18 cellular contexts compared by ENCODE assay signal in the genomic region with DNA sequence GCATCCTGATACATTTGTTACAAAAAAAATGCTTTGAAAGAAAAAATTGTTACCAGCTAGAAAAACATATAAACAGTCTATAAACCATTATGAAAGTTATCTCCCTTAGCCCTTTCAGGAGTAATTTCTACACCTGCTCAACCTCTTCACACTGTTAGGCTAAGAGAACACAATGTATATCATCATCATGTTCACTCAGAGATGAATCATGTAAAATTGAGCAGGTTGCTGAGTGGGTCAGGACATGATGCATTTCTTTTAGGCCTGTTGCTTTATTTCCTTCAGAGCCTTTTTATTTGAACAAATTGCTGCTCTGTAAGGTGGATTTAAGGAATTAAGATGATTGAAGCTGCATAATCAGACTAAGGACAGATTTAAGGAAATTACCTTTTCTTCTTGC.
"Had no signal": no experiment of that assay in that cellular context is flagged by ENCODE, and none has a peak within 500 bp of the region (broad histone marks: within the 10 kb centered on the region; RNA-seq: fewer than 3 reads in every experiment).

No MANE protein-coding gene starts in this region.

- H3K9me3 ChIP-seq: left lung, transverse colon had no signal

- H3K27me3 ChIP-seq: cardiac muscle cell, left lung, transverse colon had no signal

- H3K4me2 ChIP-seq: smooth muscle cell had no signal

- H3K27ac ChIP-seq: cardiac muscle cell, left lung, transverse colon, VCaP had no signal

- DNase-seq: activated CD4-positive, CD25-positive, alpha-beta regulatory T cell treated with anti-CD3 and anti-CD28 coated beads, Interleukin-2, amount 50 U/mL, for 72 hours; activated CD8-positive, alpha-beta memory T cell treated with anti-CD3 and anti-CD28 coated beads for 24 hours; activated CD8-positive, alpha-beta memory T cell treated with anti-CD3 and anti-CD28 coated beads, Interleukin-2, amount 50 U/mL, for 4 hours; activated naive CD4-positive, alpha-beta T cell treated with anti-CD3 and anti-CD28 coated beads, Interleukin-2, amount 10 ng/mL, durations not matched to agents 7 days and 5 days; activated T-cell treated with anti-CD3 and anti-CD28 coated beads, Interleukin-2, amount 50 U/mL, for 24 hours; amygdala; immature natural killer cell; kidney glomerular epithelial cell; left lung; naive thymus-derived CD8-positive, alpha-beta T cell; stimulated activated CD4-positive, alpha-beta T cell treated with anti-CD3 and anti-CD28 coated beads, Interleukin-15, amount 100 ng/mL, for 24 hours; stimulated activated naive B cell treated with anti-CD40 and anti-IgM and Interleukin-4, amounts not matched to agents 10 μg/mL and 1 μg/mL and 100 μg/mL, for 72 hours; T-helper 17 cell; transverse colon had no signal

- H3K4me3 ChIP-seq: cardiac muscle cell, left lung, lung, smooth muscle cell, transverse colon had no signal

- H3K4me1 ChIP-seq: left lung, transverse colon had no signal

- H3K36me3 ChIP-seq: cardiac muscle cell, left lung, transverse colon had no signal
